In the genomic region with DNA sequence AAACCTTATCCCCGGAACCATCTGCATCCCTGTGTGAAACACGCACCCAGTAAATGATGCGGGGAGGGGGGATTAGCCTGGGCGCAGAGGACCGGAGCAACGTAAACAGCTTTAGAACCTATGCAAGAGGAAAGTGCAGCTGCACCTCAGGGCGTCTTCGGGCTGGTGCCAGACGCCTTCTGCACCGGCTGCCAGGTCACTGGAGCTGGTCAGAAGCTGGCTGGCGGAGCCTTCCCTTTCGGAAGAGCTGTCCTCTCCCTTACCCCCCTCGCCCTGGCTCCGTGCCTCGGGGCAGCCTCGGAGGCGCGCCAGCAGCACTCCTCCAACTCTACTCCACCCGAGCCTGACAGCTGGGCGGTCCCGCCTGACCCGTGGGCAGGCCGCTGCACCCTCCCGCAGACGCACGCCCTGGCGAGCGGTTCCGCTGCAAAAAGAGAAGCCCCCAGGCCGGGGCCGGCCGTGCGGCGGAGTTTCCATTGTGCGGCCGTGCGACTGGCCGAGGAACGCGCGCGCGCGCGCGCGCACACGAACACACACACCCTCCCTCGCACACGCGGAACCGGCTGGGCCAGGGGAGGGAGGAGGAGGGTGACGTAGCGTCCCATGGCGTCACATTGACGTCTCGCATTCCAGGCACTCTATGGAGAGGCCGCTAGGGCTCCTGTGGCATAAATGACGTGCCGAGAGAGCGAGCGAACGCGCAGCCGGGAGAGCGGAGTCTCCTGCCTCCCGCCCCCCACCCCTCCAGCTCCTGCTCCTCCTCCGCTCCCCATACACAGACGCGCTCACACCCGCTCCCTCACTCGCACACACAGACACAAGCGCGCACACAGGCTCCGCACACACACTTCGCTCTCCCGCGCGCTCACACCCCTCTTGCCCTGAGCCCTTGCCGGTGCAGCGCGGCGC, we compare ENCODE assay signal across 8 cellular contexts. TPM values are rescaled to one million over a fixed set of nuclear protein-coding genes. Genes with fewer than 3 reads are reported as not detected.
DNase-seq lines count a peak whose midpoint lies in the region; ATAC-seq and TF ChIP-seq lines count a peak whose summit lies in the region.

Gene NR4A3 (plus strand): TSS at position 699 of the 909 bp plus-strand sequence. CDS start 6,158 bp downstream, outside the sequence.

- peaks cover 13% of the 10 kb centered on the region for H3K4me1 ChIP-seq in adipocyte (ENCODE audit: control insufficient read depth, insufficient read depth, low read length)

- intact Hi-C loops in cardiac septum (cut with DNase I): loop anchor here (1.0 to 10.0 kb wide), 4 partner anchors 85 to 603 kb away; partner anchors contain the start of genes MSANTD3 and STX17

- peak; percentile 88 for DNase-seq in GM12865 (ENCODE audit: low read depth)
- peak; percentile 65 for DNase-seq in NCI-H1417 treated with DMSO at 0.1 percent for 48 hours (lab: John Stamatoyannopoulos, UW)
- peak; percentile 89 for DNase-seq in SW480 (ENCODE audit: low spot score)
- peak; percentile 99 for DNase-seq in adipocyte (ENCODE audit: low read depth)
- DNase-seq in cardiac septum (ENCODE audit: low spot score): peak; percentile 99
- DNase-seq in pons (ENCODE audit: low spot score): peak; percentile 97
- DNase-seq in type B pancreatic cell (ENCODE audit: extremely low spot score, unreplicated experiment): peak; percentile 91

- peak within 1 kb of the TSS; percentile 89 for H3K9ac ChIP-seq in adipocyte (ENCODE audit: low read length)

- peak; percentile 33 for ATAC-seq in HG02759 (IDR thresholded peaks at IDR 0.05; ENCODE audit: unreplicated experiment)

- H3K4me3 Mint-ChIP-seq in type B pancreatic cell: peak within 1 kb of the TSS; percentile 100

- peaks cover 4% of the 10 kb centered on the region for H3K36me3 Mint-ChIP-seq in type B pancreatic cell

- H3K4me1 Mint-ChIP-seq in type B pancreatic cell (ENCODE audit: unreplicated experiment): peaks cover 25% of the 10 kb centered on the region

- H3K27me3 Mint-ChIP-seq in type B pancreatic cell: peaks cover 51% of the 10 kb centered on the region

- peak; percentile 13 for TF ChIP-seq CTCF in GM12865 (IDR thresholded peaks at IDR 0.05; ENCODE audit: insufficient read depth, low read depth, low read length, missing control alignments)
- TF ChIP-seq CTCF in type B pancreatic cell (conservative IDR thresholded peaks at IDR 0.05): peak; percentile 67

- H3K9me3 Mint-ChIP-seq in type B pancreatic cell: no peaks in the 10 kb centered on the region

- no peaks in the 10 kb centered on the region for H3K27me3 ChIP-seq in adipocyte (replicated peaks; ENCODE audit: control insufficient read depth, insufficient read depth, low read length)

- no peaks in the 10 kb centered on the region for H3K36me3 ChIP-seq in adipocyte (ENCODE audit: control insufficient read depth, insufficient read depth, low read length, severe bottlenecking)

- peak within 1 kb of the TSS; percentile 98 for H3K27ac Mint-ChIP-seq in type B pancreatic cell

- peak within 1 kb of the TSS; percentile 70 for H3K4me3 ChIP-seq in GM12865 (ENCODE audit: low read depth, low read length)
- peak within 1 kb of the TSS; percentile 85 for H3K4me3 ChIP-seq in adipocyte (ENCODE audit: low read length)

- no peaks in the 10 kb centered on the region for H3K9me3 ChIP-seq in adipocyte (ENCODE audit: control insufficient read depth, low read length)

RNA-seq across cellular contexts. Expression of gene NR4A3, which starts in this region (rescaled TPM):
- total RNA-seq in cardiac septum: 22.4 TPM
- total RNA-seq in type B pancreatic cell (ENCODE audit: low replicate concordance): 2.0 and 3.4 TPM in 2 replicates

Comparison
In these comparisons a context has a peak if more than half of its experiments do, and no peak if none do; other contexts are left out.
1. Peak in every context shown above with its lines: DNase-seq, ATAC-seq and H3K4me3 ChIP-seq.